Comparison of ENCODE assay signal across 9 cellular contexts in the genomic region with DNA sequence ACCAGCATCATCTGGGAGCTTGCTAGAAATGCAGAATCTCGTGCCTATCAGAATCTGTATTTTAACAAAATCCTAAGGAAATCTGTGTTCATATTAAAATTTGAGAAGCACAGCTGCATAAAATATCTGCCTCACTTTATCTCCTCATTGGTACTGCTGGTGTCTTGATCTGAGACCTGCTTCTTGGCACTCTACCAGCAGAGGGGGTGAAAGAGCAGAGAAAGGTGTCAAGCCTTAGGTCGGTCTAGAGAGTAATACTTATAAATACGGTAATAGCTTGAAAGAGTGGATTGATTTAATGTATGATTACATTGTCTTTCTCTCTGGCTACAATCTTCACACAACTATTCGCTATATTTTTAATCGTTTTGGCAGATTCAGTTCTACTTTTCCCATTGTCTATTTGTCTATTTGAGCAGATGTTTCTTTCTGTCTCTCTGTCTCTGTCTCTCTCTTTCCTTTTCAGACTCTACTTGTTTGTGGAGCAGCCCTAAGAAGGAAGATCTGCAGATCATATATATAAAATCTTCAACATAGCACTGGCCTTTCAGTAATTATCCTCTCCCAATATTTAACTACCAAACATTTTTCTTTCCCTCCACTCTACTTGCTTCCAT. TPM values are rescaled to one million over a fixed set of nuclear protein-coding genes. Genes with fewer than 3 reads are reported as not detected.
DNase-seq lines count a peak whose midpoint lies in the region; ATAC-seq and TF ChIP-seq lines count a peak whose summit lies in the region.
"Had no signal": no experiment of that assay in that cellular context is flagged by ENCODE, and none has a peak within 500 bp of the region (broad histone marks: within the 10 kb centered on the region; RNA-seq: fewer than 3 reads in every experiment).

No MANE protein-coding gene starts in this region.

- POLR2A ChIA-PET in OCI-LY7 (lab: Charles Lee) = interaction anchor here (0.6 to 0.7 kb wide), 2 partner anchors 232 to 554 kb away, joined by 3 to 4 read pairs; no protein-coding TSS in a partner anchor

- peak; percentile 100 for ATAC-seq in GM21515 (IDR thresholded peaks at IDR 0.05; ENCODE audit: unreplicated experiment)
- peak; percentile 71 for ATAC-seq in sciatic nerve

- TF ChIP-seq CTCF in DOHH2 (IDR thresholded peaks at IDR 0.05; ENCODE audit: low read depth, low read length, poor library complexity, severe bottlenecking) (peak; percentile 80), OCI-LY7 (conservative IDR thresholded peaks at IDR 0.05; ENCODE audit: low read length) (peak; percentile 84), ascending aorta (IDR thresholded peaks at IDR 0.05) (peak in 1 of 3 experiments; percentile 20)

- no peak overlapping the region for H3K4me3 ChIP-seq in DOHH2 (ENCODE audit: low read length)
- no peak overlapping the region for H3K4me3 ChIP-seq in OCI-LY7 (ENCODE audit: low read depth, low read length, poor library complexity, severe bottlenecking)
- H3K4me3 ChIP-seq in ascending aorta = no peak overlapping the region

- H3K36me3 ChIP-seq in DOHH2 (ENCODE audit: control insufficient read depth, low read length) (no peaks in the 10 kb centered on the region), OCI-LY7 (ENCODE audit: insufficient read depth, low read length) (no peaks in the 10 kb centered on the region), ascending aorta (no peaks in the 10 kb centered on the region)

- H3K4me2 ChIP-seq in DOHH2 (ENCODE audit: low read length) (no peak overlapping the region), OCI-LY7 (ENCODE audit: low read length) (no peak overlapping the region)

- H3K79me2 ChIP-seq in DOHH2 (ENCODE audit: control insufficient read depth, low read length) (no peaks in the 10 kb centered on the region), OCI-LY7 (ENCODE audit: insufficient read depth, low read depth, low read length) (no peaks in the 10 kb centered on the region)

- no peaks in the 10 kb centered on the region for H4K20me1 ChIP-seq in DOHH2 (ENCODE audit: control insufficient read depth, insufficient read depth, low read depth, low read length)
- no peaks in the 10 kb centered on the region for H4K20me1 ChIP-seq in OCI-LY7 (ENCODE audit: insufficient read depth, low read length)

- no peaks in the 10 kb centered on the region for H3K9me2 ChIP-seq in DOHH2 (replicated peaks; ENCODE audit: control insufficient read depth, low read length)
- H3K9me2 ChIP-seq in OCI-LY7 (ENCODE audit: insufficient read depth, low read length) = no peaks in the 10 kb centered on the region

- no peaks in the 10 kb centered on the region for H3F3A ChIP-seq in DOHH2 (ENCODE audit: control insufficient read depth, insufficient read depth)

- peaks cover 6% of the 10 kb centered on the region; the same call in 1 of the 2 replicates for H3K27me3 ChIP-seq in DOHH2 (ENCODE audit: control insufficient read depth, low read length)
- H3K27me3 ChIP-seq in ascending aorta = no peaks in the 10 kb centered on the region

- H3K9me3 ChIP-seq in DOHH2 (ENCODE audit: control insufficient read depth, insufficient read depth, low read length) (no peaks in the 10 kb centered on the region), OCI-LY7 (ENCODE audit: low read length) (no peaks in the 10 kb centered on the region), ascending aorta (no peaks in the 10 kb centered on the region)

- DNase-seq in HS-5 (ENCODE audit: low read depth) (peak; percentile 35), OCI-LY7 (ENCODE audit: low spot score) (peak; percentile 51), fibroblast of the conjunctiva (ENCODE audit: low read depth) (peak; percentile 46), sciatic nerve (ENCODE audit: low spot score) (no peak), ascending aorta (ENCODE audit: low spot score in 2 of 2) (no peak)
- DNase-seq in activated CD8-positive, alpha-beta memory T cell treated with anti-CD3 and anti-CD28 coated beads, Interleukin-2, amount 50 U/mL, for 48 hours = peak; percentile 53

- H2AFZ ChIP-seq in OCI-LY7 (ENCODE audit: low read length) = no peak overlapping the region

- H3K27ac ChIP-seq in DOHH2 (ENCODE audit: low read depth, low read length) = no peak overlapping the region
- no peak overlapping the region for H3K27ac ChIP-seq in OCI-LY7 (ENCODE audit: low read depth, low read length, poor library complexity, severe bottlenecking)
- H3K27ac ChIP-seq in ascending aorta = no peak overlapping the region
- H3K27ac ChIP-seq: epithelial cell of prostate had no signal

- intact Hi-C loops in OCI-LY7 (cut with micrococcal nuclease; ENCODE audit: unreplicated experiment) = no loop called here
- intact Hi-C loops in sciatic nerve (cut with DNase I) = no loop called here
- intact Hi-C loops in ascending aorta (cut with DNase I) = loop anchor here (5.0 kb wide), 1 partner anchor 149 kb away; no protein-coding TSS in a partner anchor

- no TSS peak for BruUV-seq in OCI-LY7 (replicated peaks; lab: Mats Ljungman, UMichigan)

- no peaks in the 10 kb centered on the region for H3K4me1 ChIP-seq in DOHH2 (ENCODE audit: control insufficient read depth, low read length)
- H3K4me1 ChIP-seq in OCI-LY7 (ENCODE audit: insufficient read depth, low read length, poor library complexity, severe bottlenecking) = no peaks in the 10 kb centered on the region
- H3K4me1 ChIP-seq in ascending aorta = no peaks in the 10 kb centered on the region

- CTCF ChIA-PET in OCI-LY7 (lab: Charles Lee; ENCODE audit: unreplicated experiment) = no interaction called here

RNA-seq across cellular contexts. Expression of gene GCG, which starts 1.7 kb away (rescaled TPM):
- total RNA-seq in OCI-LY7 (2014; rRNA removed; shearing (Covaris generic)) = not detected in 2 replicates
- total RNA-seq in OCI-LY7 (2022) (not detected in 2 replicates), sciatic nerve (not detected), ascending aorta (not detected)

Comparison
In these comparisons a context has a peak if more than half of its experiments do, and no peak if none do; other contexts are left out.
1. DNase-seq: peak in HS-5 (single experiment), OCI-LY7 (single experiment), activated CD8-positive, alpha-beta memory T cell treated with anti-CD3 and anti-CD28 coated beads, Interleukin-2, amount 50 U/mL, for 48 hours (single experiment) and fibroblast of the conjunctiva (single experiment); none in sciatic nerve (single experiment) and ascending aorta (0 of 2).